ENCODE assay signal across 25 cellular contexts in the genomic region with DNA sequence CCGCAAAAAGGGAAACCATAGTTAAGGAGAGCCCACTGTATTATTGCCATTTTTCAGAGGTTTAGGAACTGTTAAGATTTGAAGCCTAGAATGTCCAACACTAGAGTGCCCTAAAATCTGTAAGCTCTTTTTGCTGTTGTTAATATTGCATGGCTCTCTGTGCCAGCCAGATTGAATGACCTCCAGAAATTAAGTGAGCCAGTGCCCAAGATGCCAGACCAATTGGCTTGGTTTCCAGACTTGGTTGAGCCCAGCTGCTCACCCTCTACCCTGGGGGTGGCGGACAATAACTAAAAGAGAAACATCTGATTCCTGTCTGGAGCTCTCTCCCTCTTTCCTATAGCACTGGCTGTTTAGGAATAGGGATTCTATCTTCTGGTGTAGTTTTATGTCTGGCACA.
"Had no signal": no experiment of that assay in that cellular context is flagged by ENCODE, and none has a peak within 500 bp of the region (broad histone marks: within the 10 kb centered on the region; RNA-seq: fewer than 3 reads in every experiment).

No MANE protein-coding gene starts in this region.

- ATAC-seq: activated CD8-positive, alpha-beta T cell treated with anti-CD3 and anti-CD28 coated beads for 36 hours; activated naive CD8-positive, alpha-beta T cell treated with anti-CD3 and anti-CD28 coated beads, Interleukin-2, amount 50 U/mL, for 24 hours; activated T-cell treated with anti-CD3 and anti-CD28 coated beads, Interleukin-2, amount 50 U/mL, for 4 hours; activated T-helper 17 cell treated with anti-CD3 and anti-CD28 coated beads, Interleukin-2, amount 50 U/mL, for 72 hours; body of pancreas; esophagus mucosa had no signal

- DNase-seq: activated CD4-positive, alpha-beta T cell treated with anti-CD3 and anti-CD28 coated beads for 1 hour; activated CD4-positive, alpha-beta T cell treated with anti-CD3 and anti-CD28 coated beads for 4 hours; activated CD4-positive, alpha-beta T cell treated with anti-CD3 and anti-CD28 coated beads, Interleukin-2, amount 50 U/mL, for 1 hour; activated CD4-positive, alpha-beta T cell treated with anti-CD3 and anti-CD28 coated beads, Interleukin-2, amount 50 U/mL, for 48 hours; activated CD8-positive, alpha-beta memory T cell treated with anti-CD3 and anti-CD28 coated beads for 24 hours; activated CD8-positive, alpha-beta T cell treated with anti-CD3 and anti-CD28 coated beads for 36 hours; activated effector memory CD4-positive, alpha-beta T cell treated with Interleukin-2 at 50 U/mL for 16 hours; activated gamma-delta T cell treated with Interleukin-2 at 50 U/mL for 16 hours; activated naive CD4-positive, alpha-beta T cell treated with anti-CD3 and anti-CD28 coated beads, Interleukin-2, amount 50 U/mL, for 16 hours; activated naive CD4-positive, alpha-beta T cell treated with Interleukin-2 at 50 U/mL for 16 hours; activated naive CD8-positive, alpha-beta T cell treated with anti-CD3 and anti-CD28 coated beads for 36 hours; activated naive CD8-positive, alpha-beta T cell treated with anti-CD3 and anti-CD28 coated beads, Interleukin-2, amount 50 U/mL, for 24 hours; activated T-cell treated with anti-CD3 and anti-CD28 coated beads, Interleukin-2, amount 50 U/mL, for 4 hours; adrenal gland; amygdala; aorta; body of pancreas; effector memory CD4-positive, alpha-beta T cell; endodermal cell; foreskin fibroblast; head of caudate nucleus; hippocampal formation; T-helper 2 cell had no signal
